ENCODE assay signal across 29 cellular contexts in genomic region chr3:113623827-113624226, GRCh38.
"Had no signal": no experiment of that assay in that cellular context is flagged by ENCODE, and none has a peak within 500 bp of the region (broad histone marks: within the 10 kb centered on the region; RNA-seq: fewer than 3 reads in every experiment).

No MANE protein-coding gene starts in this region.

- H3K27me3 Mint-ChIP-seq: activated naive CD8-positive, alpha-beta T cell treated with anti-CD3 and anti-CD28 coated beads for 36 hours; effector memory CD8-positive, alpha-beta T cell; naive thymus-derived CD4-positive, alpha-beta T cell had no signal

- H3K4me3 Mint-ChIP-seq: activated naive CD4-positive, alpha-beta T cell treated with anti-CD3 and anti-CD28 coated beads for 36 hours; activated naive CD8-positive, alpha-beta T cell treated with anti-CD3 and anti-CD28 coated beads for 36 hours; effector memory CD8-positive, alpha-beta T cell; naive thymus-derived CD4-positive, alpha-beta T cell; neural crest cell; T-helper 1 cell treated with Interleukin-12 subunit alpha and Interleukin-12 subunit beta and Interleukin-4 antibody, amounts not matched to agents 30 μg/mL and 1 μg/mL, for 36 hours; type B pancreatic cell had no signal

- H3K4me3 ChIP-seq: adrenal gland, left ventricle myocardium inferior, lung, spleen, testis, uterus had no signal

- H3K4me1 Mint-ChIP-seq: activated naive CD8-positive, alpha-beta T cell treated with anti-CD3 and anti-CD28 coated beads for 36 hours; neural crest cell had no signal

- H3K36me3 Mint-ChIP-seq: type B pancreatic cell had no signal

- H3K9me3 Mint-ChIP-seq: activated naive CD4-positive, alpha-beta T cell treated with anti-CD3 and anti-CD28 coated beads for 36 hours; activated naive CD8-positive, alpha-beta T cell treated with anti-CD3 and anti-CD28 coated beads for 36 hours; effector memory CD8-positive, alpha-beta T cell; naive thymus-derived CD4-positive, alpha-beta T cell; neural crest cell; T-helper 1 cell treated with Interleukin-12 subunit alpha and Interleukin-12 subunit beta and Interleukin-4 antibody, amounts not matched to agents 30 μg/mL and 1 μg/mL, for 36 hours; type B pancreatic cell had no signal

- H3K9me3 ChIP-seq: adrenal gland, ascending aorta, left ventricle myocardium inferior, spleen, testis, uterus had no signal

- DNase-seq: activated CD4-positive, alpha-beta T cell treated with anti-CD3 and anti-CD28 coated beads for 48 hours; activated CD4-positive, alpha-beta T cell treated with anti-CD3 and anti-CD28 coated beads, Interleukin-2, amount 50 U/mL, for 48 hours; activated CD8-positive, alpha-beta memory T cell treated with anti-CD3 and anti-CD28 coated beads for 24 hours; activated effector memory CD4-positive, alpha-beta T cell treated with Interleukin-2 at 50 U/mL for 16 hours; activated naive CD4-positive, alpha-beta T cell treated with anti-CD3 and anti-CD28 coated beads for 36 hours; activated naive CD8-positive, alpha-beta T cell treated with anti-CD3 and anti-CD28 coated beads for 36 hours; adrenal gland; brain microvascular endothelial cell; caudate nucleus; cortex of kidney; effector memory CD8-positive, alpha-beta T cell; foreskin keratinocyte; islet precursor cell; left ventricle myocardium inferior; naive thymus-derived CD4-positive, alpha-beta T cell; right cardiac atrium; spleen; stimulated activated naive CD8-positive, alpha-beta T cell treated with anti-CD3 and anti-CD28 coated beads, Interleukin-15, Interleukin-2, amounts not matched to agents 100 U/mL and 50 U/mL, for 24 hours; T-helper 9 cell; uterus had no signal

- ATAC-seq: activated CD4-positive, CD25-positive, alpha-beta regulatory T cell treated with anti-CD3 and anti-CD28 coated beads, Interleukin-2, amount 50 U/mL, for 24 hours; effector memory CD8-positive, alpha-beta T cell; naive thymus-derived CD4-positive, alpha-beta T cell; right cardiac atrium; stimulated activated naive CD8-positive, alpha-beta T cell treated with anti-CD3 and anti-CD28 coated beads, Interleukin-15, Interleukin-2, amounts not matched to agents 100 U/mL and 50 U/mL, for 24 hours had no signal

- H3K36me3 ChIP-seq: adrenal gland, ascending aorta, brain microvascular endothelial cell, left ventricle myocardium inferior, uterus had no signal

- H3K27ac Mint-ChIP-seq: activated naive CD4-positive, alpha-beta T cell treated with anti-CD3 and anti-CD28 coated beads for 36 hours; effector memory CD8-positive, alpha-beta T cell; naive thymus-derived CD4-positive, alpha-beta T cell; T-helper 1 cell treated with Interleukin-12 subunit alpha and Interleukin-12 subunit beta and Interleukin-4 antibody, amounts not matched to agents 30 μg/mL and 1 μg/mL, for 36 hours; type B pancreatic cell had no signal

- H3K4me1 ChIP-seq: ascending aorta, foreskin keratinocyte, testis, uterus had no signal

- H3K27ac ChIP-seq: adrenal gland, ascending aorta, brain microvascular endothelial cell, foreskin keratinocyte, left ventricle myocardium inferior, spleen, testis, uterus, VCaP had no signal

- H3K27me3 ChIP-seq: adrenal gland, ascending aorta, brain microvascular endothelial cell, spleen, testis, uterus had no signal

- FAIRE-seq: TTC549 had no signal
